ENCODE assay signal across 1 cellular context in genomic region chr1:25549273-25550154, GRCh38.
TF ChIP-seq lines count a peak whose summit lies in the region.

No MANE protein-coding gene starts in this region.

TF ChIP-seq in HEK293, 187 proteins besides CTCF, POLR2A, EP300 and RAD21 (continued from another document):
- TF ChIP-seq HOXD13 (CRISPR knock-in tag; IDR thresholded peaks at IDR 0.05; ENCODE audit: borderline replicate concordance) (no peak), ZNF112 (tag by site-specific recombination; IDR thresholded peaks at IDR 0.05) (no peak), REPIN1 (tag by site-specific recombination; IDR thresholded peaks at IDR 0.05; ENCODE audit: low read depth) (no peak), ZNF433 (tag by site-specific recombination; IDR thresholded peaks at IDR 0.05; ENCODE audit: low read depth) (no peak), TCF7L2 (IDR thresholded peaks at IDR 0.05; ENCODE audit: borderline replicate concordance, low read depth, low read length) (no peak), ZNF707 (tag by site-specific recombination; IDR thresholded peaks at IDR 0.05) (no peak), ZNF791 (tag by site-specific recombination; IDR thresholded peaks at IDR 0.05) (no peak), ZFP69B (tag by site-specific recombination; IDR thresholded peaks at IDR 0.05) (0 out of 2 replicates have a peak, but pooled peaks have one; percentile 27), PRDM10 (tag by site-specific recombination; IDR thresholded peaks at IDR 0.05) (peak; percentile 70), ZNF426 (tag by site-specific recombination; IDR thresholded peaks at IDR 0.05) (no peak), ZBTB48 (tag by site-specific recombination; IDR thresholded peaks at IDR 0.05) (peak; percentile 61; the same call in 1 of the 2 replicates), ZNF221 (tag by site-specific recombination; IDR thresholded peaks at IDR 0.05; ENCODE audit: borderline replicate concordance) (no peak), ZNF624 (tag by site-specific recombination; IDR thresholded peaks at IDR 0.05) (no peak), ZNF658 (tag by site-specific recombination; IDR thresholded peaks at IDR 0.05) (no peak), KLF1 (tag by site-specific recombination; IDR thresholded peaks at IDR 0.05) (peak; percentile 97), ZNF280D (tag by site-specific recombination; IDR thresholded peaks at IDR 0.05) (no peak), ZNF830 (tag by site-specific recombination; IDR thresholded peaks at IDR 0.05; ENCODE audit: low read depth) (no peak), KLF9 (tag by site-specific recombination; IDR thresholded peaks at IDR 0.05; ENCODE audit: low read depth) (peak; percentile 55), OVOL3 (tag by site-specific recombination; IDR thresholded peaks at IDR 0.05) (no peak), ZNF37A (tag by site-specific recombination; IDR thresholded peaks at IDR 0.05) (no peak), ZNF596 (tag by site-specific recombination; IDR thresholded peaks at IDR 0.05) (no peak), SCRT1 (tag by site-specific recombination; IDR thresholded peaks at IDR 0.05; ENCODE audit: borderline replicate concordance) (no peak), SP2 (tag by site-specific recombination; IDR thresholded peaks at IDR 0.05) (peak; percentile 64), ZNF621 (tag by site-specific recombination; IDR thresholded peaks at IDR 0.05) (no peak), ZNF555 (tag by site-specific recombination; conservative IDR thresholded peaks at IDR 0.05) (no peak), ZFP3 (tag by site-specific recombination; IDR thresholded peaks at IDR 0.05; ENCODE audit: low read depth) (no peak), ZNF670 (tag by site-specific recombination; IDR thresholded peaks at IDR 0.05; ENCODE audit: low read depth) (no peak), ZNF350 (tag by site-specific recombination; IDR thresholded peaks at IDR 0.05) (no peak), ZNF354C (tag by site-specific recombination; IDR thresholded peaks at IDR 0.05; ENCODE audit: borderline replicate concordance, low read depth) (no peak), KLF16 (tag by site-specific recombination; IDR thresholded peaks at IDR 0.05) (no peak), ZBTB20 (tag by site-specific recombination; IDR thresholded peaks at IDR 0.05) (peak; percentile 50; the same call in 1 of the 2 replicates), SP7 (tag by site-specific recombination; IDR thresholded peaks at IDR 0.05) (no peak; the same call in 1 of the 2 replicates), ZNF692 (tag by site-specific recombination; IDR thresholded peaks at IDR 0.05) (no peak), ZNF776 (tag by site-specific recombination; IDR thresholded peaks at IDR 0.05; ENCODE audit: borderline replicate concordance) (no peak), ZNF488 (tag by site-specific recombination; IDR thresholded peaks at IDR 0.05) (no peak), YY2 (tag by site-specific recombination; IDR thresholded peaks at IDR 0.05) (no peak), ZNF623 (tag by site-specific recombination; IDR thresholded peaks at IDR 0.05) (no peak), ZNF311 (tag by site-specific recombination; IDR thresholded peaks at IDR 0.05; ENCODE audit: borderline replicate concordance) (no peak), ZNF133 (tag by site-specific recombination; IDR thresholded peaks at IDR 0.05) (no peak), ZNF837 (tag by site-specific recombination; IDR thresholded peaks at IDR 0.05) (no peak), ZNF16 (tag by site-specific recombination; IDR thresholded peaks at IDR 0.05; ENCODE audit: low read depth) (no peak)
- TF ChIP-seq, protein P1, sequence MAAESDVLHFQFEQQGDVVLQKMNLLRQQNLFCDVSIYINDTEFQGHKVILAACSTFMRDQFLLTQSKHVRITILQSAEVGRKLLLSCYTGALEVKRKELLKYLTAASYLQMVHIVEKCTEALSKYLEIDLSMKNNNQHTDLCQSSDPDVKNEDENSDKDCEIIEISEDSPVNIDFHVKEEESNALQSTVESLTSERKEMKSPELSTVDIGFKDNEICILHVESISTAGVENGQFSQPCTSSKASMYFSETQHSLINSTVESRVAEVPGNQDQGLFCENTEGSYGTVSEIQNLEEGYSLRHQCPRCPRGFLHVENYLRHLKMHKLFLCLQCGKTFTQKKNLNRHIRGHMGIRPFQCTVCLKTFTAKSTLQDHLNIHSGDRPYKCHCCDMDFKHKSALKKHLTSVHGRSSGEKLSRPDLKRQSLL (tag by site-specific recombination; IDR thresholded peaks at IDR 0.05), result no peak
- TF ChIP-seq, protein P2, sequence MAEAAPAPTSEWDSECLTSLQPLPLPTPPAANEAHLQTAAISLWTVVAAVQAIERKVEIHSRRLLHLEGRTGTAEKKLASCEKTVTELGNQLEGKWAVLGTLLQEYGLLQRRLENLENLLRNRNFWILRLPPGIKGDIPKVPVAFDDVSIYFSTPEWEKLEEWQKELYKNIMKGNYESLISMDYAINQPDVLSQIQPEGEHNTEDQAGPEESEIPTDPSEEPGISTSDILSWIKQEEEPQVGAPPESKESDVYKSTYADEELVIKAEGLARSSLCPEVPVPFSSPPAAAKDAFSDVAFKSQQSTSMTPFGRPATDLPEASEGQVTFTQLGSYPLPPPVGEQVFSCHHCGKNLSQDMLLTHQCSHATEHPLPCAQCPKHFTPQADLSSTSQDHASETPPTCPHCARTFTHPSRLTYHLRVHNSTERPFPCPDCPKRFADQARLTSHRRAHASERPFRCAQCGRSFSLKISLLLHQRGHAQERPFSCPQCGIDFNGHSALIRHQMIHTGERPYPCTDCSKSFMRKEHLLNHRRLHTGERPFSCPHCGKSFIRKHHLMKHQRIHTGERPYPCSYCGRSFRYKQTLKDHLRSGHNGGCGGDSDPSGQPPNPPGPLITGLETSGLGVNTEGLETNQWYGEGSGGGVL (tag by site-specific recombination; IDR thresholded peaks at IDR 0.05), result no peak
- TF ChIP-seq, protein P3, sequence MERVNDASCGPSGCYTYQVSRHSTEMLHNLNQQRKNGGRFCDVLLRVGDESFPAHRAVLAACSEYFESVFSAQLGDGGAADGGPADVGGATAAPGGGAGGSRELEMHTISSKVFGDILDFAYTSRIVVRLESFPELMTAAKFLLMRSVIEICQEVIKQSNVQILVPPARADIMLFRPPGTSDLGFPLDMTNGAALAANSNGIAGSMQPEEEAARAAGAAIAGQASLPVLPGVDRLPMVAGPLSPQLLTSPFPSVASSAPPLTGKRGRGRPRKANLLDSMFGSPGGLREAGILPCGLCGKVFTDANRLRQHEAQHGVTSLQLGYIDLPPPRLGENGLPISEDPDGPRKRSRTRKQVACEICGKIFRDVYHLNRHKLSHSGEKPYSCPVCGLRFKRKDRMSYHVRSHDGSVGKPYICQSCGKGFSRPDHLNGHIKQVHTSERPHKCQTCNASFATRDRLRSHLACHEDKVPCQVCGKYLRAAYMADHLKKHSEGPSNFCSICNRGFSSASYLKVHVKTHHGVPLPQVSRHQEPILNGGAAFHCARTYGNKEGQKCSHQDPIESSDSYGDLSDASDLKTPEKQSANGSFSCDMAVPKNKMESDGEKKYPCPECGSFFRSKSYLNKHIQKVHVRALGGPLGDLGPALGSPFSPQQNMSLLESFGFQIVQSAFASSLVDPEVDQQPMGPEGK (tag by site-specific recombination; IDR thresholded peaks at IDR 0.05), result peak; percentile 78
